In the genomic region with DNA sequence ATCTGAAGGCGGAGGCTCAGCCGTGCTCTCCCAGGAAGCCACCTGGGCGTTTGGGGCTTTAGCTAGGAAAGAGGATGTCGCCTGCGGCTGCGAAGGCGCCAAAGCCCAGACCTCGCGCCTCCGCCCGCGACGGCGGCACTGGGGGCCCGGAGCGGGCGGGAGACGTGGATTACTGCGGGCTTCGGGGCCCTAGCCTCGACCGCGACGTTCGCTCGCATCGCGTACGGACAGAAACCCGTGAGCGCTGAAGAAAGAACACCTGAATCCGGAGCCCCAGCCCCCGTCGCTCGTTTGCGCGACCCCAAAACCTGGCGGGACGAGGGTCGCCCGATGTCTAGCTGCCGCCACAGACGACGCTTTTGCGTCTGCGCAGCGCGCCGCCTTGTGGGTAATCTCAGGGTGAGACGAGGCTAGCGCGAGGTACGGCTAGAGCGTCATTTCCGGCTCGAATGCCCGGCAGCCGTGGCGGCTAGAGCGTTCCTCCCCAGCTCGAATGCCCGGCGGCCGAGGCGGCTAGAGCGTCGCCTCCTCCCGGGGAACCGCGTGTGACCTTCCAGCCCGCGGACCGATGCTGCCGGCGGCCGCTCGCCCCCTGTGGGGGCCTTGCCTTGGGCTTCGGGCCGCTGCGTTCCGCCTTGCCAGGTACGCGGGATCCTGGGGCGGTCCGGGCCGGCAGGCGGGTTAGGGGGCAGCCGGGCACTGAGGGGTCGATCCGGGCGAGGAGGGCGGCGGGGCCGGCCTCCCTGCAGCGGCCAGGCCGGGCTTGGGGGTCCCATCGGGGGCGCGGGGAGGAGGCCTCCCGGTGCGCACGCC, we compare ENCODE assay signal across 1 cellular context.
TF ChIP-seq lines count a peak whose summit lies in the region.

A gene (plus strand): TSS at position 434 of the 813 bp plus-strand sequence. CDS start 135 bp downstream, at position 569.

TF ChIP-seq in HepG2, 621 proteins besides CTCF, POLR2A, EP300 and RAD21 (continued from another document and continues in another):
- TF ChIP-seq, protein P1, sequence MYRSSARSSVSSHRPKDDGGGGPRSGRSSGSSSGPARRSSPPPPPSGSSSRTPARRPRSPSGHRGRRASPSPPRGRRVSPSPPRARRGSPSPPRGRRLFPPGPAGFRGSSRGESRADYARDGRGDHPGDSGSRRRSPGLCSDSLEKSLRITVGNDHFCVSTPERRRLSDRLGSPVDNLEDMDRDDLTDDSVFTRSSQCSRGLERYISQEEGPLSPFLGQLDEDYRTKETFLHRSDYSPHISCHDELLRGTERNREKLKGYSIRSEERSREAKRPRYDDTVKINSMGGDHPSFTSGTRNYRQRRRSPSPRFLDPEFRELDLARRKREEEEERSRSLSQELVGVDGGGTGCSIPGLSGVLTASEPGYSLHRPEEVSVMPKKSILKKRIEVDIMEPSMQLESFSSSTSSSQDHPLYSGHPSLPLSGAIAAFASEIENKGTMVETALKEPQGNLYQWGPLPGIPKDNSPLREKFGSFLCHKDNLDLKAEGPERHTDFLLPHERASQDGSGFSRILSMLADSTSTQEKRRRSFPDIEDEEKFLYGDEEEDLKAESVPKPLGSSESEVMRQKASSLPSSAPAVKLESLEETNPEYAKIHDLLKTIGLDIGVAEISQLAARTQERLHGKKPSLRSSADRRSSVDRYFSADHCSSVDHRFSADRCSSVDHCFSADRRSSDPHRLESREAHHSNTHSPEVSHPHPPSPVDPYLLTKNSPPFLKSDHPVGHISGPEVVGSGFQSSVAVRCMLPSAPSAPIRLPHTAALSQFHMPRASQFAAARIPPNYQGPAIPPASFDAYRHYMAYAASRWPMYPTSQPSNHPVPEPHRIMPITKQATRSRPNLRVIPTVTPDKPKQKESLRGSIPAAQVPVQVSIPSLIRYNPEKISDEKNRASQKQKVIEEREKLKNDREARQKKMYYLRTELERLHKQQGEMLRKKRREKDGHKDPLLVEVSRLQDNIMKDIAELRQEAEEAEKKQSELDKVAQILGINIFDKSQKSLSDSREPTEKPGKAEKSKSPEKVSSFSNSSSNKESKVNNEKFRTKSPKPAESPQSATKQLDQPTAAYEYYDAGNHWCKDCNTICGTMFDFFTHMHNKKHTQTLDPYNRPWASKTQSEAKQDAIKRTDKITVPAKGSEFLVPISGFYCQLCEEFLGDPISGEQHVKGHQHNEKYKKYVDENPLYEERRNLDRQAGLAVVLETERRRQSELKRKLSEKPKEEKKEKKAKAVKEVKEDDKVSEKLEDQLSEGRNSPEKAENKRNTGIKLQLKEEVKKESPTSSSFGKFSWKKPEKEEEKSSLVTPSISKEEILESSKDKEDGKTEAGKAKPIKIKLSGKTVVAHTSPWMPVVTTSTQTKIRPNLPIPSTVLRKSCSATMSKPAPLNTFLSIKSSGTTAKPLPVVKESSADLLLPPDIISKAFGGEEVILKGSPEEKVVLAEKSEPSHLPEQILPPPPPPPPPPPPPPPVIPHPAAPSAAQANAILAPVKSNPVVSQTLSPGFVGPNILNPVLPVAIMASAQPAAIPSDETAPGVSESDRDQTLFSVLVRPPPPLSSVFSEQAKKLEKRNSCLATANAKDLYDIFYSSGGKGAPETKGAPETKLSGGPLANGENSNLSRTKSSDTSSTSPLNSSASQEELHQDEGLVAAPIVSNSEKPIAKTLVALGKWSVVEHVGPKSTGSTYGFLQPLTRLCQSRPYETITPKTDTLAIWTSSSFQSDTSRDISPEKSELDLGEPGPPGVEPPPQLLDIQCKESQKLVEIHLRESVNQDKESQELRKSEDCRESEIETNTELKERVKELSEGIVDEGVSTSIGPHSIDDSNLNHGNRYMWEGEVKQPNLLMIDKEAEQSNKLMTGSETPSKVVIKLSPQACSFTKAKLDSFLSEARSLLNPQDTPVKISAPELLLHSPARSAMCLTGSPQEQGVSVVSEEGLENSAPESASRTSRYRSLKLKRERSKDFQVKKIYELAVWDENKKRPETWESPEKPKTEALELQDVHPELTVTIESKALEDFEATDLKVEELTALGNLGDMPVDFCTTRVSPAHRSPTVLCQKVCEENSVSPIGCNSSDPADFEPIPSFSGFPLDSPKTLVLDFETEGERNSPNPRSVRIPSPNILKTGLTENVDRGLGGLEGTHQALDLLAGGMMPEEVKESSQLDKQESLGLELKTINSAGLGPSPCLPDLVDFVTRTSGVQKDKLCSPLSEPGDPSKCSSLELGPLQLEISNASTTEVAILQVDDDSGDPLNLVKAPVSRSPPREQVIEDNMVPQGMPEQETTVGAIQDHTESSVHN (CRISPR knock-in tag; IDR thresholded peaks at IDR 0.05) = no peak
- TF ChIP-seq ETV5 (CRISPR knock-in tag; IDR thresholded peaks at IDR 0.05; ENCODE audit: borderline replicate concordance) (peak; percentile 94), ZSCAN12 (CRISPR knock-in tag; IDR thresholded peaks at IDR 0.05) (no peak; the same call in 1 of the 2 replicates), KLF16 (CRISPR knock-in tag; IDR thresholded peaks at IDR 0.05) (peak; percentile 10 to 97; a peak in 3 of 4 replicates), RBFOX2 (IDR thresholded peaks at IDR 0.05; ENCODE audit: low read depth, low read length) (peak; percentile 99), PHB2 (IDR thresholded peaks at IDR 0.05; ENCODE audit: partially characterized antibody) (no peak), SNRNP70 (IDR thresholded peaks at IDR 0.05; ENCODE audit: low read depth, low read length) (no peak), ZBTB7A (CRISPR knock-in tag; IDR thresholded peaks at IDR 0.05) (peak; percentile 91), GPN1 (CRISPR knock-in tag; IDR thresholded peaks at IDR 0.05; ENCODE audit: borderline replicate concordance) (peak; percentile 52; the same call in 1 of the 2 replicates), ZFX (CRISPR knock-in tag; IDR thresholded peaks at IDR 0.05; ENCODE audit: low read depth) (peak; percentile 92), MIER3 (CRISPR knock-in tag; IDR thresholded peaks at IDR 0.05; ENCODE audit: borderline replicate concordance) (peak; percentile 96), ERF (CRISPR knock-in tag; IDR thresholded peaks at IDR 0.05) (peak; percentile 88), AHR (CRISPR knock-in tag; IDR thresholded peaks at IDR 0.05) (peak; percentile 91), ZNF629 (CRISPR knock-in tag; conservative IDR thresholded peaks at IDR 0.05) (0 out of 2 replicates have a peak, but pooled peaks have one; percentile 25), ELF3 (CRISPR knock-in tag; IDR thresholded peaks at IDR 0.05) (peak; percentile 83), TBX2 (CRISPR knock-in tag; IDR thresholded peaks at IDR 0.05; ENCODE audit: borderline replicate concordance) (peak; percentile 94), ZZZ3 (CRISPR knock-in tag; IDR thresholded peaks at IDR 0.05; ENCODE audit: borderline replicate concordance) (peak; percentile 98), GZF1 (CRISPR knock-in tag; IDR thresholded peaks at IDR 0.05) (peak; percentile 71), NFATC3 (CRISPR knock-in tag; IDR thresholded peaks at IDR 0.05) (0 out of 2 replicates have a peak, but pooled peaks have one; percentile 39)
- TF ChIP-seq, protein P2, sequence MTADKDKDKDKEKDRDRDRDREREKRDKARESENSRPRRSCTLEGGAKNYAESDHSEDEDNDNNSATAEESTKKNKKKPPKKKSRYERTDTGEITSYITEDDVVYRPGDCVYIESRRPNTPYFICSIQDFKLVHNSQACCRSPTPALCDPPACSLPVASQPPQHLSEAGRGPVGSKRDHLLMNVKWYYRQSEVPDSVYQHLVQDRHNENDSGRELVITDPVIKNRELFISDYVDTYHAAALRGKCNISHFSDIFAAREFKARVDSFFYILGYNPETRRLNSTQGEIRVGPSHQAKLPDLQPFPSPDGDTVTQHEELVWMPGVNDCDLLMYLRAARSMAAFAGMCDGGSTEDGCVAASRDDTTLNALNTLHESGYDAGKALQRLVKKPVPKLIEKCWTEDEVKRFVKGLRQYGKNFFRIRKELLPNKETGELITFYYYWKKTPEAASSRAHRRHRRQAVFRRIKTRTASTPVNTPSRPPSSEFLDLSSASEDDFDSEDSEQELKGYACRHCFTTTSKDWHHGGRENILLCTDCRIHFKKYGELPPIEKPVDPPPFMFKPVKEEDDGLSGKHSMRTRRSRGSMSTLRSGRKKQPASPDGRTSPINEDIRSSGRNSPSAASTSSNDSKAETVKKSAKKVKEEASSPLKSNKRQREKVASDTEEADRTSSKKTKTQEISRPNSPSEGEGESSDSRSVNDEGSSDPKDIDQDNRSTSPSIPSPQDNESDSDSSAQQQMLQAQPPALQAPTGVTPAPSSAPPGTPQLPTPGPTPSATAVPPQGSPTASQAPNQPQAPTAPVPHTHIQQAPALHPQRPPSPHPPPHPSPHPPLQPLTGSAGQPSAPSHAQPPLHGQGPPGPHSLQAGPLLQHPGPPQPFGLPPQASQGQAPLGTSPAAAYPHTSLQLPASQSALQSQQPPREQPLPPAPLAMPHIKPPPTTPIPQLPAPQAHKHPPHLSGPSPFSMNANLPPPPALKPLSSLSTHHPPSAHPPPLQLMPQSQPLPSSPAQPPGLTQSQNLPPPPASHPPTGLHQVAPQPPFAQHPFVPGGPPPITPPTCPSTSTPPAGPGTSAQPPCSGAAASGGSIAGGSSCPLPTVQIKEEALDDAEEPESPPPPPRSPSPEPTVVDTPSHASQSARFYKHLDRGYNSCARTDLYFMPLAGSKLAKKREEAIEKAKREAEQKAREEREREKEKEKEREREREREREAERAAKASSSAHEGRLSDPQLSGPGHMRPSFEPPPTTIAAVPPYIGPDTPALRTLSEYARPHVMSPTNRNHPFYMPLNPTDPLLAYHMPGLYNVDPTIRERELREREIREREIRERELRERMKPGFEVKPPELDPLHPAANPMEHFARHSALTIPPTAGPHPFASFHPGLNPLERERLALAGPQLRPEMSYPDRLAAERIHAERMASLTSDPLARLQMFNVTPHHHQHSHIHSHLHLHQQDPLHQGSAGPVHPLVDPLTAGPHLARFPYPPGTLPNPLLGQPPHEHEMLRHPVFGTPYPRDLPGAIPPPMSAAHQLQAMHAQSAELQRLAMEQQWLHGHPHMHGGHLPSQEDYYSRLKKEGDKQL (CRISPR knock-in tag; IDR thresholded peaks at IDR 0.05; ENCODE audit: low read depth) = 0 out of 2 replicates have a peak, but pooled peaks have one; percentile 22
- TF ChIP-seq, protein P3, sequence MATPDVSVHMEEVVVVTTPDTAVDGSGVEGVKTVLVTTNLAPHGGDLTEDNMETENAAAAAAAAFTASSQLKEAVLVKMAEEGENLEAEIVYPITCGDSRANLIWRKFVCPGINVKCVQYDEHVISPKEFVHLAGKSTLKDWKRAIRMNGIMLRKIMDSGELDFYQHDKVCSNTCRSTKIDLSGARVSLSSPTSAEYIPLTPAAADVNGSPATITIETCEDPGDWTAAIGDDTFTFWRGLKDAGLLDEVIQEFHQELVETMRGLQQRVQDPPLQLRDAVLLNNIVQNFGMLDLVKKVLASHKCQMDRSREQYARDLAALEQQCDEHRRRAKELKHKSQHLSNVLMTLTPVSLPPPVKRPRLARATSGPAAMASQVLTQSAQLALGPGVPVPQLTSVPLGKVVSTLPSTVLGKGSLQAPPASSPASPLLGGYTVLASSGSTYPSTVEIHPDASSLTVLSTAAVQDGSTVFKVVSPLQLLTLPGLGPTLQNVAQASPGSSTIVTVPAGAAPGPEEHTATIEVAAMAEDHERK (CRISPR knock-in tag; IDR thresholded peaks at IDR 0.05; ENCODE audit: low read depth) = peak; percentile 67
- TF ChIP-seq, protein P4, sequence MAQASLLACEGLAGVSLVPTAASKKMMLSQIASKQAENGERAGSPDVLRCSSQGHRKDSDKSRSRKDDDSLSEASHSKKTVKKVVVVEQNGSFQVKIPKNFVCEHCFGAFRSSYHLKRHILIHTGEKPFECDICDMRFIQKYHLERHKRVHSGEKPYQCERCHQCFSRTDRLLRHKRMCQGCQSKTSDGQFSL (CRISPR knock-in tag; IDR thresholded peaks at IDR 0.05) = peak; percentile 68
- TF ChIP-seq, protein P5, sequence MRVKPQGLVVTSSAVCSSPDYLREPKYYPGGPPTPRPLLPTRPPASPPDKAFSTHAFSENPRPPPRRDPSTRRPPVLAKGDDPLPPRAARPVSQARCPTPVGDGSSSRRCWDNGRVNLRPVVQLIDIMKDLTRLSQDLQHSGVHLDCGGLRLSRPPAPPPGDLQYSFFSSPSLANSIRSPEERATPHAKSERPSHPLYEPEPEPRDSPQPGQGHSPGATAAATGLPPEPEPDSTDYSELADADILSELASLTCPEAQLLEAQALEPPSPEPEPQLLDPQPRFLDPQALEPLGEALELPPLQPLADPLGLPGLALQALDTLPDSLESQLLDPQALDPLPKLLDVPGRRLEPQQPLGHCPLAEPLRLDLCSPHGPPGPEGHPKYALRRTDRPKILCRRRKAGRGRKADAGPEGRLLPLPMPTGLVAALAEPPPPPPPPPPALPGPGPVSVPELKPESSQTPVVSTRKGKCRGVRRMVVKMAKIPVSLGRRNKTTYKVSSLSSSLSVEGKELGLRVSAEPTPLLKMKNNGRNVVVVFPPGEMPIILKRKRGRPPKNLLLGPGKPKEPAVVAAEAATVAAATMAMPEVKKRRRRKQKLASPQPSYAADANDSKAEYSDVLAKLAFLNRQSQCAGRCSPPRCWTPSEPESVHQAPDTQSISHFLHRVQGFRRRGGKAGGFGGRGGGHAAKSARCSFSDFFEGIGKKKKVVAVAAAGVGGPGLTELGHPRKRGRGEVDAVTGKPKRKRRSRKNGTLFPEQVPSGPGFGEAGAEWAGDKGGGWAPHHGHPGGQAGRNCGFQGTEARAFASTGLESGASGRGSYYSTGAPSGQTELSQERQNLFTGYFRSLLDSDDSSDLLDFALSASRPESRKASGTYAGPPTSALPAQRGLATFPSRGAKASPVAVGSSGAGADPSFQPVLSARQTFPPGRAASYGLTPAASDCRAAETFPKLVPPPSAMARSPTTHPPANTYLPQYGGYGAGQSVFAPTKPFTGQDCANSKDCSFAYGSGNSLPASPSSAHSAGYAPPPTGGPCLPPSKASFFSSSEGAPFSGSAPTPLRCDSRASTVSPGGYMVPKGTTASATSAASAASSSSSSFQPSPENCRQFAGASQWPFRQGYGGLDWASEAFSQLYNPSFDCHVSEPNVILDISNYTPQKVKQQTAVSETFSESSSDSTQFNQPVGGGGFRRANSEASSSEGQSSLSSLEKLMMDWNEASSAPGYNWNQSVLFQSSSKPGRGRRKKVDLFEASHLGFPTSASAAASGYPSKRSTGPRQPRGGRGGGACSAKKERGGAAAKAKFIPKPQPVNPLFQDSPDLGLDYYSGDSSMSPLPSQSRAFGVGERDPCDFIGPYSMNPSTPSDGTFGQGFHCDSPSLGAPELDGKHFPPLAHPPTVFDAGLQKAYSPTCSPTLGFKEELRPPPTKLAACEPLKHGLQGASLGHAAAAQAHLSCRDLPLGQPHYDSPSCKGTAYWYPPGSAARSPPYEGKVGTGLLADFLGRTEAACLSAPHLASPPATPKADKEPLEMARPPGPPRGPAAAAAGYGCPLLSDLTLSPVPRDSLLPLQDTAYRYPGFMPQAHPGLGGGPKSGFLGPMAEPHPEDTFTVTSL (CRISPR knock-in tag; IDR thresholded peaks at IDR 0.05; ENCODE audit: borderline replicate concordance) = peak; percentile 66; the same call in 1 of the 2 replicates
- TF ChIP-seq, protein P6, sequence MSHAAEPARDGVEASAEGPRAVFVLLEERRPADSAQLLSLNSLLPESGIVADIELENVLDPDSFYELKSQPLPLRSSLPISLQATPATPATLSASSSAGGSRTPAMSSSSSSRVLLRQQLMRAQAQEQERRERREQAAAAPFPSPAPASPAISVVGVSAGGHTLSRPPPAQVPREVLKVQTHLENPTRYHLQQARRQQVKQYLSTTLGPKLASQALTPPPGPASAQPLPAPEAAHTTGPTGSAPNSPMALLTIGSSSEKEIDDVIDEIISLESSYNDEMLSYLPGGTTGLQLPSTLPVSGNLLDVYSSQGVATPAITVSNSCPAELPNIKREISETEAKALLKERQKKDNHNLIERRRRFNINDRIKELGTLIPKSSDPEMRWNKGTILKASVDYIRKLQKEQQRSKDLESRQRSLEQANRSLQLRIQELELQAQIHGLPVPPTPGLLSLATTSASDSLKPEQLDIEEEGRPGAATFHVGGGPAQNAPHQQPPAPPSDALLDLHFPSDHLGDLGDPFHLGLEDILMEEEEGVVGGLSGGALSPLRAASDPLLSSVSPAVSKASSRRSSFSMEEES (CRISPR knock-in tag; IDR thresholded peaks at IDR 0.05) = peak; percentile 87
